22 cellular contexts compared by ENCODE assay signal in genomic region chr6:13524801-13525508, GRCh38. TPM values are rescaled to one million over a fixed set of nuclear protein-coding genes. Genes with fewer than 3 reads are reported as not detected.
A peak's percentile ranks its signal among the peaks of the same experiment; 100 is the strongest.
DNase-seq lines count a peak whose midpoint lies in the region; ATAC-seq and TF ChIP-seq lines count a peak whose summit lies in the region.
"Had no signal": no experiment of that assay in that cellular context is flagged by ENCODE, and none has a peak within 500 bp of the region (broad histone marks: within the 10 kb centered on the region; RNA-seq: fewer than 3 reads in every experiment).

No MANE protein-coding gene starts in this region.

- TF ChIP-seq EP300 in sigmoid colon (IDR thresholded peaks at IDR 0.05) = no peak

- H3K27ac ChIP-seq in right cardiac atrium (ENCODE audit: low read length) (peak overlapping the region; percentile 81), sigmoid colon (no peak overlapping the region)
- H3K27ac ChIP-seq in effector memory CD4-positive, alpha-beta T cell (ENCODE audit: insufficient read depth, low read length, poor library complexity, severe bottlenecking) = no peak overlapping the region
- H3K27ac ChIP-seq: C4-2B, neutrophil, SJSA1 had no signal

- intact Hi-C loops in right cardiac atrium (cut with DNase I) (loop anchor here in 1 of 4 donors (5.0 kb wide), 1 partner anchor 38 kb away; the partner anchor contains the start of gene GFOD1), left ventricle myocardium superior (cut with micrococcal nuclease) (no loop called here), sigmoid colon (cut with DNase I) (no loop called here)

- no peaks in the 10 kb centered on the region for H3K27me3 Mint-ChIP-seq in stimulated activated memory B cell treated with anti-CD40 and anti-IgM and Interleukin-4, amounts not matched to agents 10 μg/mL and 1 μg/mL and 100 μg/mL, for 72 hours
- H3K27me3 Mint-ChIP-seq: stimulated activated naive CD8-positive, alpha-beta T cell treated with anti-CD3 and anti-CD28 coated beads, Interleukin-15, Interleukin-2, amounts not matched to agents 100 ng/mL and 50 ng/mL, for 24 hours had no signal

- no peak overlapping the region for H3K4me3 Mint-ChIP-seq in stimulated activated memory B cell treated with anti-CD40 and anti-IgM and Interleukin-4, amounts not matched to agents 10 μg/mL and 1 μg/mL and 100 μg/mL, for 72 hours
- H3K4me3 Mint-ChIP-seq: activated CD4-positive, alpha-beta memory T cell treated with anti-CD3 and anti-CD28 coated beads, Interleukin-2, amount 10 ng/mL, durations not matched to agents 7 days and 5 days; activated naive CD4-positive, alpha-beta T cell treated with anti-CD3 and anti-CD28 coated beads, Interleukin-2, amount 10 ng/mL, durations not matched to agents 7 days and 5 days; mesothelial cell of epicardium; stimulated activated naive CD8-positive, alpha-beta T cell treated with anti-CD3 and anti-CD28 coated beads, Interleukin-15, Interleukin-2, amounts not matched to agents 100 ng/mL and 50 ng/mL, for 24 hours had no signal

- ATAC-seq in right cardiac atrium = no peak
- ATAC-seq in left ventricle myocardium superior = no peak
- no peak for ATAC-seq in stimulated activated memory B cell treated with anti-CD40 and anti-IgM and Interleukin-4, amounts not matched to agents 10 μg/mL and 1 μg/mL and 100 μg/mL, for 72 hours
- no peak for ATAC-seq in GM21737 (IDR thresholded peaks at IDR 0.05; ENCODE audit: unreplicated experiment)
- ATAC-seq: sciatic nerve, T-helper 17 cell had no signal

- H3K27me3 ChIP-seq in right cardiac atrium (ENCODE audit: control insufficient read depth, insufficient read depth) (no peaks in the 10 kb centered on the region), sigmoid colon (no peaks in the 10 kb centered on the region)
- no peaks in the 10 kb centered on the region for H3K27me3 ChIP-seq in effector memory CD4-positive, alpha-beta T cell (replicated peaks; ENCODE audit: control insufficient read depth, insufficient read depth, low read length, poor library complexity, severe bottlenecking)
- H3K27me3 ChIP-seq: neutrophil, SJSA1, upper lobe of left lung had no signal

- H3K36me3 Mint-ChIP-seq in stimulated activated memory B cell treated with anti-CD40 and anti-IgM and Interleukin-4, amounts not matched to agents 10 μg/mL and 1 μg/mL and 100 μg/mL, for 72 hours = no peaks in the 10 kb centered on the region
- H3K36me3 Mint-ChIP-seq: activated naive CD4-positive, alpha-beta T cell treated with anti-CD3 and anti-CD28 coated beads, Interleukin-2, amount 10 ng/mL, durations not matched to agents 7 days and 5 days; mesothelial cell of epicardium had no signal

- 93% methylated on average over 12 of the region's 12 CpGs for WGBS in right cardiac atrium
- 80 to 89% methylated on average over 12 of the region's 12 CpGs for WGBS in sigmoid colon, 2 donors

- TF ChIP-seq CTCF in sigmoid colon (IDR thresholded peaks at IDR 0.05) = no peak

- DNase-seq in right cardiac atrium (no peak), left ventricle myocardium superior (no peak), NCI-H446 treated with DMSO at 0.1 percent for 48 hours (lab: John Stamatoyannopoulos, UW) (peak; percentile 39), germinal center (ENCODE audit: low spot score) (peak; percentile 57), sigmoid colon (no peak)
- no peak for DNase-seq in effector memory CD4-positive, alpha-beta T cell
- DNase-seq: activated CD4-positive, alpha-beta memory T cell treated with anti-CD3 and anti-CD28 coated beads, Interleukin-2, amount 10 ng/mL, durations not matched to agents 7 days and 5 days; activated naive CD4-positive, alpha-beta T cell treated with anti-CD3 and anti-CD28 coated beads, Interleukin-2, amount 10 ng/mL, durations not matched to agents 7 days and 5 days; activated T-cell treated with anti-CD3 and anti-CD28 coated beads, Interleukin-2, amount 50 U/mL, for 1 hour; Kasumi-1; NCI-H1417; NCI-H226; T-helper 17 cell had no signal

- H3K9me3 ChIP-seq in right cardiac atrium (ENCODE audit: control insufficient read depth, low read length) (no peaks in the 10 kb centered on the region), sigmoid colon (no peaks in the 10 kb centered on the region)
- no peaks in the 10 kb centered on the region for H3K9me3 ChIP-seq in effector memory CD4-positive, alpha-beta T cell (ENCODE audit: control insufficient read depth, low read length)
- H3K9me3 ChIP-seq: neutrophil, SJSA1, upper lobe of left lung had no signal

- peaks cover 27% of the 10 kb centered on the region for H3K4me1 Mint-ChIP-seq in stimulated activated memory B cell treated with anti-CD40 and anti-IgM and Interleukin-4, amounts not matched to agents 10 μg/mL and 1 μg/mL and 100 μg/mL, for 72 hours
- H3K4me1 Mint-ChIP-seq: T-helper 17 cell had no signal

- H3K4me1 ChIP-seq in right cardiac atrium (ENCODE audit: control insufficient read depth, insufficient read depth, low read length) (peaks cover 2% of the 10 kb centered on the region), sigmoid colon (no peaks in the 10 kb centered on the region)
- H3K4me1 ChIP-seq in effector memory CD4-positive, alpha-beta T cell (ENCODE audit: control insufficient read depth, insufficient read depth, low read length, poor library complexity, severe bottlenecking) = no peaks in the 10 kb centered on the region
- H3K4me1 ChIP-seq: SJSA1 had no signal

- H3K9me3 Mint-ChIP-seq in stimulated activated memory B cell treated with anti-CD40 and anti-IgM and Interleukin-4, amounts not matched to agents 10 μg/mL and 1 μg/mL and 100 μg/mL, for 72 hours = no peaks in the 10 kb centered on the region
- H3K9me3 Mint-ChIP-seq: activated CD4-positive, alpha-beta memory T cell treated with anti-CD3 and anti-CD28 coated beads, Interleukin-2, amount 10 ng/mL, durations not matched to agents 7 days and 5 days; activated naive CD4-positive, alpha-beta T cell treated with anti-CD3 and anti-CD28 coated beads, Interleukin-2, amount 10 ng/mL, durations not matched to agents 7 days and 5 days; stimulated activated naive CD8-positive, alpha-beta T cell treated with anti-CD3 and anti-CD28 coated beads, Interleukin-15, Interleukin-2, amounts not matched to agents 100 ng/mL and 50 ng/mL, for 24 hours had no signal

- peak overlapping the region; percentile 80 for H3K27ac Mint-ChIP-seq in stimulated activated memory B cell treated with anti-CD40 and anti-IgM and Interleukin-4, amounts not matched to agents 10 μg/mL and 1 μg/mL and 100 μg/mL, for 72 hours
- H3K27ac Mint-ChIP-seq: activated CD4-positive, alpha-beta memory T cell treated with anti-CD3 and anti-CD28 coated beads, Interleukin-2, amount 10 ng/mL, durations not matched to agents 7 days and 5 days; activated naive CD4-positive, alpha-beta T cell treated with anti-CD3 and anti-CD28 coated beads, Interleukin-2, amount 10 ng/mL, durations not matched to agents 7 days and 5 days; mesothelial cell of epicardium; stimulated activated naive CD8-positive, alpha-beta T cell treated with anti-CD3 and anti-CD28 coated beads, Interleukin-15, Interleukin-2, amounts not matched to agents 100 ng/mL and 50 ng/mL, for 24 hours had no signal

- no peaks in the 10 kb centered on the region for H3K36me3 ChIP-seq in sigmoid colon
- no peaks in the 10 kb centered on the region for H3K36me3 ChIP-seq in effector memory CD4-positive, alpha-beta T cell (ENCODE audit: control insufficient read depth, insufficient read depth, low read length)
- H3K36me3 ChIP-seq: neutrophil, SJSA1, upper lobe of left lung had no signal

- no peak for TF ChIP-seq POLR2A in sigmoid colon (IDR thresholded peaks at IDR 0.05)

- H3K4me3 ChIP-seq in right cardiac atrium (ENCODE audit: low read length) = no peak overlapping the region
- no peak overlapping the region for H3K4me3 ChIP-seq in sigmoid colon
- no peak overlapping the region for H3K4me3 ChIP-seq in effector memory CD4-positive, alpha-beta T cell (ENCODE audit: insufficient read depth, low read depth, low read length, poor library complexity, severe bottlenecking)
- H3K4me3 ChIP-seq: SJSA1, upper lobe of left lung had no signal

RNA-seq across cellular contexts. Expression of gene GFOD1, which starts 37.6 kb away (rescaled TPM):
- total RNA-seq in right cardiac atrium = 10 to 100 TPM; 51.0 to 81.7 (median 54.7) TPM
- polyA plus RNA-seq in right cardiac atrium = 30.3 TPM
- total RNA-seq in left ventricle myocardium superior = 33.7 TPM
- 10 to 100 TPM; 13.3 to 18.3 (median 15.7) TPM for total RNA-seq in sigmoid colon
- 1 to 10 TPM; 2.3 to 6.5 (median 3.0) TPM for polyA plus RNA-seq in sigmoid colon

RNA-seq across cellular contexts. Expression of gene SIRT5, which starts 49.4 kb away (rescaled TPM):
- 10 to 100 TPM; 25.5 to 39.4 (median 33.9) TPM for total RNA-seq in right cardiac atrium
- polyA plus RNA-seq in right cardiac atrium = 21.5 TPM
- 59.3 TPM for total RNA-seq in left ventricle myocardium superior
- 10 to 100 TPM in 1 of 4 donors, 1 to 10 TPM in 3; 5.8 to 13.3 (median 9.2) TPM for total RNA-seq in sigmoid colon
- 10 to 100 TPM in 1 of 3 donors, 1 to 10 TPM in 2; 8.0 to 12.5 (median 8.4) TPM for polyA plus RNA-seq in sigmoid colon

Comparison
In these comparisons a context has a peak if more than half of its experiments do, and no peak if none do; other contexts are left out.
1. DNase-seq: peak in NCI-H446 treated with DMSO at 0.1 percent for 48 hours (single experiment) and germinal center (single experiment); none in right cardiac atrium (0 of 3), left ventricle myocardium superior (single experiment), sigmoid colon (single experiment) and effector memory CD4-positive, alpha-beta T cell (0 of 3).